24 cellular contexts compared by ENCODE assay signal in the genomic region with DNA sequence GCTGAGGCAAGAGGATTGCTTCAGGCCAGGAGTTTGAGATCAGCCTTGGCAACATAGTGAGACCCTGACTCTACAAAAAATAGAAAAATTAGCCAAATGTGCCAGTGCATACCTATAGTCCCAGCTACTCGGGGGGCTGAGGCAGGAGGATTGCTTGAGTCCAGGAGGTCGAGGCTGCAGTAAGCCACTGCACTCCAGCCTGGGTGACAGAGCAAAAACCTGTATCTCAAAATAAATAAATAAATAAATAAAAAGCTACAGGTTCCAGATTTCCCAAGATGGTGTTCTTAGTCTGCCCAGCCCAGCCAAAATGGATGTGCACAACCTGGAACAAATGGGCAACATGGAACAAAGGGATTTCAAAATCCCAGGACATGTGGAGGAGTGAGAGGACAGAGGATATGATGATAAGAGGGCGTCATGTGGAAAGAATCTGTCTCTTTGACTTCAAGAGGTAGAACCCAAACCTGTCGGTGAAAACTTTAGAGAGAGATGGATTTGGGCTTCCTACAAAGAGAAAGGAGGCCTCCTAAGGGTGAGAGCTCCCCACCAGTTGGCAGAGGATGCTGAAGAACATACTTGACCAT. TPM values are rescaled to one million over a fixed set of nuclear protein-coding genes. Genes with fewer than 3 reads are reported as not detected.
DNase-seq lines count a peak whose midpoint lies in the region; ATAC-seq and TF ChIP-seq lines count a peak whose summit lies in the region.
"Had no signal": no experiment of that assay in that cellular context is flagged by ENCODE, and none has a peak within 500 bp of the region (broad histone marks: within the 10 kb centered on the region; RNA-seq: fewer than 3 reads in every experiment).

No MANE protein-coding gene starts in this region.

- TF ChIP-seq CTCF in HEK293 (tag by site-specific recombination; IDR thresholded peaks at IDR 0.05) (no peak), brain (conservative IDR thresholded peaks at IDR 0.05) (no peak), neural progenitor cell (IDR thresholded peaks at IDR 0.05) (no peak), dorsolateral prefrontal cortex (IDR thresholded peaks at IDR 0.05 in 54 of 56, conservative IDR thresholded peaks at IDR 0.05 in 2 of 56; ENCODE audit: low read depth in 1 of 56, partially characterized antibody in 56 of 56) (no peak)

- no peaks in the 10 kb centered on the region for H3K9me3 Mint-ChIP-seq in brain
- no peaks in the 10 kb centered on the region for H3K9me3 Mint-ChIP-seq in neural progenitor cell

- peaks cover 60% of the 10 kb centered on the region for H3K27me3 Mint-ChIP-seq in brain
- H3K27me3 Mint-ChIP-seq in neural progenitor cell (ENCODE audit: insufficient read depth, low read depth) = peaks cover 17% of the 10 kb centered on the region

- H3K4me1 Mint-ChIP-seq in brain (peaks cover 18% of the 10 kb centered on the region), neural progenitor cell (peaks cover 35% of the 10 kb centered on the region)

- DNase-seq in activated effector memory CD4-positive, alpha-beta T cell treated with anti-CD3 and anti-CD28 coated beads, Interleukin-2, amount 50 U/mL, for 16 hours = peak; percentile 55
- DNase-seq in activated effector memory CD4-positive, alpha-beta T cell treated with Interleukin-2 at 50 U/mL for 16 hours = no peak
- DNase-seq in neural progenitor cell (ENCODE audit: low spot score) (no peak), dorsolateral prefrontal cortex (no peak), DMS 273 (lab: John Stamatoyannopoulos, UW; ENCODE audit: unreplicated experiment) (no peak)
- DNase-seq: activated CD8-positive, alpha-beta memory T cell treated with anti-CD3 and anti-CD28 coated beads, Interleukin-2, amount 10 ng/mL, durations not matched to agents 7 days and 5 days; brain microvascular endothelial cell; DMS79; effector CD4-positive, alpha-beta T cell; erythroblast; GDM1; NCI-H1694; NCI-H446 treated with DMSO at 0.1 percent for 48 hours; nucleus accumbens; tibial artery had no signal

- H3K9me3 ChIP-seq in HEK293 (ENCODE audit: control insufficient read depth, insufficient read depth, low read depth, low read length) = no peaks in the 10 kb centered on the region
- no peaks in the 10 kb centered on the region for H3K9me3 ChIP-seq in neural progenitor cell (ENCODE audit: low read depth)
- H3K9me3 ChIP-seq: HAP-1, prostate gland, tibial artery had no signal

- H3K4me2 ChIP-seq in neural progenitor cell = no peak overlapping the region

- peaks cover 8% of the 10 kb centered on the region for H3F3A ChIP-seq in neural progenitor cell (ENCODE audit: low read depth)

- H3K9ac ChIP-seq in neural progenitor cell = no peak overlapping the region

- intact Hi-C loops in dorsolateral prefrontal cortex (cut with DNase I) = no loop called here

- no peak overlapping the region for H2AFZ ChIP-seq in neural progenitor cell (replicated peaks)

- H3K4me3 Mint-ChIP-seq in brain (peak overlapping the region in 4 of 5 experiments; percentile 87 to 94 (median 88)), neural progenitor cell (peak overlapping the region; percentile 90)

- peaks cover 53% of the 10 kb centered on the region for H3K27me3 ChIP-seq in neural progenitor cell
- peaks cover 0 to 73% (median 47%) of the 10 kb centered on the region in 45 donors for H3K27me3 ChIP-seq in dorsolateral prefrontal cortex

- no peak overlapping the region for H3K27ac ChIP-seq in HEK293 (ENCODE audit: extremely low read depth, low read depth, low read length)
- no peak overlapping the region for H3K27ac ChIP-seq in neural progenitor cell
- no peak overlapping the region for H3K27ac ChIP-seq in dorsolateral prefrontal cortex
- H3K27ac ChIP-seq: brain microvascular endothelial cell, prostate gland, tibial artery had no signal

- H3K36me3 ChIP-seq in HEK293 (ENCODE audit: control insufficient read depth in 2 of 2, insufficient read depth in 1 of 2, low read length in 2 of 2) (no peaks in the 10 kb centered on the region; a peak in 1 of 3 replicates), neural progenitor cell (no peaks in the 10 kb centered on the region)
- H3K36me3 ChIP-seq: brain microvascular endothelial cell, HAP-1, prostate gland, tibial artery had no signal

- H3K27ac Mint-ChIP-seq in brain (no peak overlapping the region), neural progenitor cell (no peak overlapping the region)
- H3K27ac Mint-ChIP-seq: activated CD8-positive, alpha-beta memory T cell treated with anti-CD3 and anti-CD28 coated beads, Interleukin-2, amount 10 ng/mL, durations not matched to agents 7 days and 5 days; B cell had no signal

- ATAC-seq in GM18519 (IDR thresholded peaks at IDR 0.05; ENCODE audit: low FRiP score, unreplicated experiment) = no peak
- ATAC-seq: activated CD8-positive, alpha-beta memory T cell treated with anti-CD3 and anti-CD28 coated beads, Interleukin-2, amount 10 ng/mL, durations not matched to agents 7 days and 5 days; SK-N-SH treated with all-trans-retinoic acid at 6 μM for 48 hours had no signal

- POLR2A ChIA-PET in HEK293 (lab: Yijun Ruan, JAX) = interaction anchor here (0.6 kb wide), 1 partner anchor 260 kb away, joined by 3 read pairs; no protein-coding TSS in a partner anchor

- no peaks in the 10 kb centered on the region for H3K79me2 ChIP-seq in neural progenitor cell (ENCODE audit: low read depth)

- H4K20me1 ChIP-seq in neural progenitor cell (ENCODE audit: low read depth) = no peaks in the 10 kb centered on the region

- H3K36me3 Mint-ChIP-seq in brain = no peaks in the 10 kb centered on the region
- H3K36me3 Mint-ChIP-seq in neural progenitor cell = no peaks in the 10 kb centered on the region

- H3K4me1 ChIP-seq in HEK293 (ENCODE audit: control insufficient read depth, insufficient read depth, low read length) = peaks cover 13% of the 10 kb centered on the region
- peaks cover 14% of the 10 kb centered on the region for H3K4me1 ChIP-seq in neural progenitor cell
- H3K4me1 ChIP-seq: prostate gland had no signal

- no peak overlapping the region for H3K4me3 ChIP-seq in HEK293 (ENCODE audit: low read depth, low read length)
- H3K4me3 ChIP-seq in neural progenitor cell = no peak overlapping the region
- no peak overlapping the region for H3K4me3 ChIP-seq in dorsolateral prefrontal cortex
- H3K4me3 ChIP-seq: HAP-1, lung, prostate gland, tibial artery had no signal

- CTCF ChIA-PET in HEK293 (lab: Yijun Ruan, JAX) = interaction anchor here (1.4 kb wide), 1 partner anchor 15 kb away, joined by 3 read pairs; no protein-coding TSS in a partner anchor

TF ChIP-seq in HEK293, 187 proteins besides CTCF, POLR2A, EP300 and RAD21:
- TF ChIP-seq ZBTB48 (tag by site-specific recombination; IDR thresholded peaks at IDR 0.05) (no peak), ZNF596 (tag by site-specific recombination; IDR thresholded peaks at IDR 0.05) (peak; percentile 22; the same call in 1 of the 2 replicates), SCRT1 (tag by site-specific recombination; IDR thresholded peaks at IDR 0.05; ENCODE audit: borderline replicate concordance) (peak; percentile 55), SCRT2 (tag by site-specific recombination; IDR thresholded peaks at IDR 0.05) (peak; percentile 89), ZNF121 (tag by site-specific recombination; IDR thresholded peaks at IDR 0.05) (0 out of 2 replicates have a peak, but pooled peaks have one; percentile 39), EGR2 (tag by site-specific recombination; IDR thresholded peaks at IDR 0.05; ENCODE audit: low read depth) (no peak)
- TF ChIP-seq, protein P1, sequence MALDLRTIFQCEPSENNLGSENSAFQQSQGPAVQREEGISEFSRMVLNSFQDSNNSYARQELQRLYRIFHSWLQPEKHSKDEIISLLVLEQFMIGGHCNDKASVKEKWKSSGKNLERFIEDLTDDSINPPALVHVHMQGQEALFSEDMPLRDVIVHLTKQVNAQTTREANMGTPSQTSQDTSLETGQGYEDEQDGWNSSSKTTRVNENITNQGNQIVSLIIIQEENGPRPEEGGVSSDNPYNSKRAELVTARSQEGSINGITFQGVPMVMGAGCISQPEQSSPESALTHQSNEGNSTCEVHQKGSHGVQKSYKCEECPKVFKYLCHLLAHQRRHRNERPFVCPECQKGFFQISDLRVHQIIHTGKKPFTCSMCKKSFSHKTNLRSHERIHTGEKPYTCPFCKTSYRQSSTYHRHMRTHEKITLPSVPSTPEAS (tag by site-specific recombination; IDR thresholded peaks at IDR 0.05) = 0 out of 2 replicates have a peak, but pooled peaks have one; percentile 22
- TF ChIP-seq, protein P2, sequence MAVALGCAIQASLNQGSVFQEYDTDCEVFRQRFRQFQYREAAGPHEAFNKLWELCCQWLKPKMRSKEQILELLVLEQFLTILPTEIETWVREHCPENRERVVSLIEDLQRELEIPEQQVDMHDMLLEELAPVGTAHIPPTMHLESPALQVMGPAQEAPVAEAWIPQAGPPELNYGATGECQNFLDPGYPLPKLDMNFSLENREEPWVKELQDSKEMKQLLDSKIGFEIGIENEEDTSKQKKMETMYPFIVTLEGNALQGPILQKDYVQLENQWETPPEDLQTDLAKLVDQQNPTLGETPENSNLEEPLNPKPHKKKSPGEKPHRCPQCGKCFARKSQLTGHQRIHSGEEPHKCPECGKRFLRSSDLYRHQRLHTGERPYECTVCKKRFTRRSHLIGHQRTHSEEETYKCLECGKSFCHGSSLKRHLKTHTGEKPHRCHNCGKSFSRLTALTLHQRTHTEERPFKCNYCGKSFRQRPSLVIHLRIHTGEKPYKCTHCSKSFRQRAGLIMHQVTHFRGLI (tag by site-specific recombination; IDR thresholded peaks at IDR 0.05) = peak; percentile 34; the same call in 1 of the 2 replicates
- TF ChIP-seq, protein P3, sequence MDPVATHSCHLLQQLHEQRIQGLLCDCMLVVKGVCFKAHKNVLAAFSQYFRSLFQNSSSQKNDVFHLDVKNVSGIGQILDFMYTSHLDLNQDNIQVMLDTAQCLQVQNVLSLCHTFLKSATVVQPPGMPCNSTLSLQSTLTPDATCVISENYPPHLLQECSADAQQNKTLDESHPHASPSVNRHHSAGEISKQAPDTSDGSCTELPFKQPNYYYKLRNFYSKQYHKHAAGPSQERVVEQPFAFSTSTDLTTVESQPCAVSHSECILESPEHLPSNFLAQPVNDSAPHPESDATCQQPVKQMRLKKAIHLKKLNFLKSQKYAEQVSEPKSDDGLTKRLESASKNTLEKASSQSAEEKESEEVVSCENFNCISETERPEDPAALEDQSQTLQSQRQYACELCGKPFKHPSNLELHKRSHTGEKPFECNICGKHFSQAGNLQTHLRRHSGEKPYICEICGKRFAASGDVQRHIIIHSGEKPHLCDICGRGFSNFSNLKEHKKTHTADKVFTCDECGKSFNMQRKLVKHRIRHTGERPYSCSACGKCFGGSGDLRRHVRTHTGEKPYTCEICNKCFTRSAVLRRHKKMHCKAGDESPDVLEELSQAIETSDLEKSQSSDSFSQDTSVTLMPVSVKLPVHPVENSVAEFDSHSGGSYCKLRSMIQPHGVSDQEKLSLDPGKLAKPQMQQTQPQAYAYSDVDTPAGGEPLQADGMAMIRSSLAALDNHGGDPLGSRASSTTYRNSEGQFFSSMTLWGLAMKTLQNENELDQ (tag by site-specific recombination; IDR thresholded peaks at IDR 0.05; ENCODE audit: low read depth) = 0 out of 2 replicates have a peak, but pooled peaks have one; percentile 9

RNA-seq across cellular contexts. Expression of a gene that starts 3.2 kb away (rescaled TPM):
- polyA plus RNA-seq in brain (ENCODE audit: insufficient read depth, low read depth, low replicate concordance) = 0.15 TPM
- total RNA-seq in neural progenitor cell (ENCODE audit: low replicate concordance) = 1.4 and 1.7 TPM in 2 replicates
- total RNA-seq in dorsolateral prefrontal cortex = 1 to 10 TPM in 4 of 120 experiments, under 1 TPM in 44, not detected in 72; 0.16 to 1.3 (median 0.31) TPM
- total RNA-seq: B cell, OCI-LY7 had no signal
